In the genomic region with DNA sequence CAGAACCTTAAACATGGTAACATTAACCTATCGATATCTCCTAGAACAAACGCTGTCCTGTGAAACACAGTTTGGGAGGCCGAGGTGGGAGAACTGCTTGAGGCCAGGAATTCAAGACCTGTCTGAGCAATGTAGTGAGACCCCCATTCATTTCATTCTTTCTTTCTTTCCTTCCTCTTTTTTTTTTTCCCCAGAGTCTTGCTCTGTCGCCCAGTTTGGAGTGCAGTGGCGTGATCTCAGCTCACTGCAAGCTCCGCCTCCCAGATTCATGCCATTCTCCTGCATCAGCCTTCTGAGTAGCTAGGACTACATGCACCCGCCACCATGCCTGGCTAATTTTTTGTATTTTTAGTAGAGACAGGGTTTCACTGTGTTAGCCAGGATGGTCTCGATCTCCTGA, we compare ENCODE assay signal across 7 cellular contexts. TPM values are rescaled to one million over a fixed set of nuclear protein-coding genes. Genes with fewer than 3 reads are reported as not detected.
DNase-seq lines count a peak whose midpoint lies in the region; TF ChIP-seq lines count a peak whose summit lies in the region.
"Not testable (repeated sequence)": the region's sequence is repeated elsewhere in the genome, so short reads cannot be mapped to it uniquely, and the experiment has no call there.

No MANE protein-coding gene starts in this region.

- not testable (repeated sequence) for H3K27me3 ChIP-seq in smooth muscle cell (ENCODE audit: low read depth)

- peak overlapping the region; percentile 48 to 79 (median 67) for H3K27ac Mint-ChIP-seq in IgD-negative memory B cell
- peak overlapping the region; percentile 27 for H3K27ac Mint-ChIP-seq in activated naive CD8-positive, alpha-beta T cell treated with anti-CD3 and anti-CD28 coated beads for 36 hours
- peak overlapping the region; percentile 57 for H3K27ac Mint-ChIP-seq in dendritic cell treated with granulocyte-macrophage colony-stimulating factor and Interleukin-4, amounts not matched to agents 40 ng/mL and 50 ng/mL, for 4 days

- peak overlapping the region in 3 of 4 donors; percentile 34 to 90 (median 60) for H3K4me3 Mint-ChIP-seq in IgD-negative memory B cell
- H3K4me3 Mint-ChIP-seq in activated naive CD8-positive, alpha-beta T cell treated with anti-CD3 and anti-CD28 coated beads for 36 hours; dendritic cell treated with granulocyte-macrophage colony-stimulating factor and Interleukin-4, amounts not matched to agents 40 ng/mL and 50 ng/mL, for 4 days: not testable (repeated sequence)

- intact Hi-C loops in dendritic cell treated with granulocyte-macrophage colony-stimulating factor and Interleukin-4, amounts not matched to agents 40 ng/mL and 50 ng/mL, for 4 days (cut with micrococcal nuclease): not testable (repeated sequence)

- not testable (repeated sequence) for H3K9ac ChIP-seq in smooth muscle cell (ENCODE audit: low read depth)

- not testable (repeated sequence) for H3K9me3 Mint-ChIP-seq in IgD-negative memory B cell; activated naive CD8-positive, alpha-beta T cell treated with anti-CD3 and anti-CD28 coated beads for 36 hours; dendritic cell treated with granulocyte-macrophage colony-stimulating factor and Interleukin-4, amounts not matched to agents 40 ng/mL and 50 ng/mL, for 4 days

- not testable (repeated sequence) for H2AFZ ChIP-seq in smooth muscle cell (ENCODE audit: low read depth)

- peaks cover 13% of the 10 kb centered on the region for H3K4me1 ChIP-seq in smooth muscle cell (ENCODE audit: low read depth)

- H3K4me2 ChIP-seq in smooth muscle cell: not testable (repeated sequence)

- H3K36me3 Mint-ChIP-seq in IgD-negative memory B cell; activated naive CD8-positive, alpha-beta T cell treated with anti-CD3 and anti-CD28 coated beads for 36 hours; dendritic cell treated with granulocyte-macrophage colony-stimulating factor and Interleukin-4, amounts not matched to agents 40 ng/mL and 50 ng/mL, for 4 days (ENCODE audit: low read depth): not testable (repeated sequence)

- not testable (repeated sequence) for H3K79me2 ChIP-seq in smooth muscle cell (ENCODE audit: low read depth)

- H3K9me3 ChIP-seq in smooth muscle cell (replicated peaks; ENCODE audit: low read depth): not testable (repeated sequence)

- 81% methylated on average over 8 of the region's 8 CpGs for WGBS in smooth muscle cell (ENCODE audit: low lambda C conversion rate)

- H3K4me3 ChIP-seq in AG10803 (ENCODE audit: low read length); smooth muscle cell: not testable (repeated sequence)

- DNase-seq in AG10803 (ENCODE audit: low read depth) (peak; percentile 8), EL (peak; percentile 32), kidney tubule cell (ENCODE audit: low spot score) (peak; percentile 17)
- DNase-seq in activated naive CD8-positive, alpha-beta T cell treated with anti-CD3 and anti-CD28 coated beads for 36 hours; smooth muscle cell (lab: John Stamatoyannopoulos, UW; ENCODE audit: unreplicated experiment): not testable (repeated sequence)

- H3F3A ChIP-seq in smooth muscle cell (ENCODE audit: low read depth): peaks cover 20% of the 10 kb centered on the region

- not testable (repeated sequence) for TF ChIP-seq CTCF in AG10803 (conservative IDR thresholded peaks at IDR 0.05; ENCODE audit: low read length); smooth muscle cell (IDR thresholded peaks at IDR 0.05; ENCODE audit: borderline replicate concordance, insufficient read depth, poor library complexity, severe bottlenecking)

- not testable (repeated sequence) for H4K20me1 ChIP-seq in smooth muscle cell (ENCODE audit: low read depth)

- peak overlapping the region; percentile 44 for H3K27ac ChIP-seq in smooth muscle cell (ENCODE audit: low read depth)

- peaks cover 18 to 33% (median 30%) of the 10 kb centered on the region in 3 donors for H3K4me1 Mint-ChIP-seq in IgD-negative memory B cell
- not testable (repeated sequence) for H3K4me1 Mint-ChIP-seq in activated naive CD8-positive, alpha-beta T cell treated with anti-CD3 and anti-CD28 coated beads for 36 hours
- peaks cover 20% of the 10 kb centered on the region for H3K4me1 Mint-ChIP-seq in dendritic cell treated with granulocyte-macrophage colony-stimulating factor and Interleukin-4, amounts not matched to agents 40 ng/mL and 50 ng/mL, for 4 days (ENCODE audit: low read depth)

- H3K36me3 ChIP-seq in smooth muscle cell (ENCODE audit: low read depth): not testable (repeated sequence)

- not testable (repeated sequence) for H3K27me3 Mint-ChIP-seq in IgD-negative memory B cell; activated naive CD8-positive, alpha-beta T cell treated with anti-CD3 and anti-CD28 coated beads for 36 hours
- H3K27me3 Mint-ChIP-seq in dendritic cell treated with granulocyte-macrophage colony-stimulating factor and Interleukin-4, amounts not matched to agents 40 ng/mL and 50 ng/mL, for 4 days: peaks cover 10% of the 10 kb centered on the region

RNA-seq across cellular contexts. Expression of a gene that starts 5.3 kb away (rescaled TPM):
- polyA plus RNA-seq in IgD-negative memory B cell (69.5 TPM), smooth muscle cell (65.1 and 73.2 TPM in 2 replicates)
- total RNA-seq in activated naive CD8-positive, alpha-beta T cell treated with anti-CD3 and anti-CD28 coated beads for 36 hours: 100 to 1,000 TPM; 296 to 302 TPM
- total RNA-seq in smooth muscle cell: 90.3 and 115 TPM in 2 replicates

RNA-seq across cellular contexts. Expression of a gene that starts 20.2 kb away (rescaled TPM):
- polyA plus RNA-seq in IgD-negative memory B cell: 84.6 TPM
- 10 to 100 TPM; 31.2 to 33.5 TPM for total RNA-seq in activated naive CD8-positive, alpha-beta T cell treated with anti-CD3 and anti-CD28 coated beads for 36 hours
- total RNA-seq in smooth muscle cell: 33.0 and 33.4 TPM in 2 replicates
- polyA plus RNA-seq in smooth muscle cell: 28.4 and 41.0 TPM in 2 replicates
